8 cellular contexts compared by ENCODE assay signal in genomic region chr2:47070920-47071824, GRCh38.
DNase-seq lines count a peak whose midpoint lies in the region; ATAC-seq and TF ChIP-seq lines count a peak whose summit lies in the region.

No MANE protein-coding gene starts in this region.

- peak; percentile 86 for ATAC-seq in GM21786 (IDR thresholded peaks at IDR 0.05; ENCODE audit: unreplicated experiment)
- peak; percentile 44 to 76 for ATAC-seq in activated T-cell treated with anti-CD3 and anti-CD28 coated beads, Interleukin-2, amount 50 U/mL, for 4 hours

- peak overlapping the region; percentile 10 for H3K4me3 Mint-ChIP-seq in activated T-cell treated with anti-CD3 and anti-CD28 coated beads, Interleukin-2, amount 50 U/mL, for 4 hours
- no peak overlapping the region for H3K4me3 Mint-ChIP-seq in progenitor cell of endocrine pancreas (ENCODE audit: low read depth)

- H3K27ac Mint-ChIP-seq in progenitor cell of endocrine pancreas, result no peak overlapping the region

- no peaks in the 10 kb centered on the region for H3K27me3 Mint-ChIP-seq in activated T-cell treated with anti-CD3 and anti-CD28 coated beads, Interleukin-2, amount 50 U/mL, for 4 hours (ENCODE audit: low read depth)
- H3K27me3 Mint-ChIP-seq in progenitor cell of endocrine pancreas, result no peaks in the 10 kb centered on the region

- H3K4me1 Mint-ChIP-seq in activated T-cell treated with anti-CD3 and anti-CD28 coated beads, Interleukin-2, amount 50 U/mL, for 4 hours (ENCODE audit: low read depth), result peaks cover 57% of the 10 kb centered on the region
- H3K4me1 Mint-ChIP-seq in progenitor cell of endocrine pancreas (ENCODE audit: low read depth), result peaks cover 4% of the 10 kb centered on the region

- TF ChIP-seq CTCF in GM12865 (IDR thresholded peaks at IDR 0.05; ENCODE audit: insufficient read depth, low read depth, low read length, missing control alignments) (no peak), progenitor cell of endocrine pancreas (IDR thresholded peaks at IDR 0.05; ENCODE audit: unreplicated experiment) (no peak)

- no peaks in the 10 kb centered on the region for H3K9me3 Mint-ChIP-seq in activated T-cell treated with anti-CD3 and anti-CD28 coated beads, Interleukin-2, amount 50 U/mL, for 4 hours
- no peaks in the 10 kb centered on the region for H3K9me3 Mint-ChIP-seq in progenitor cell of endocrine pancreas (ENCODE audit: low read depth)

- H3K36me3 Mint-ChIP-seq in activated T-cell treated with anti-CD3 and anti-CD28 coated beads, Interleukin-2, amount 50 U/mL, for 4 hours (ENCODE audit: insufficient read depth), result peaks cover 11% of the 10 kb centered on the region
- peaks cover 2% of the 10 kb centered on the region for H3K36me3 Mint-ChIP-seq in progenitor cell of endocrine pancreas (ENCODE audit: insufficient read depth)

- no peak overlapping the region for H3K4me3 ChIP-seq in GM12865 (ENCODE audit: low read depth, low read length)

- peak; percentile 94 for DNase-seq in GM12865 (ENCODE audit: low read depth)
- peak; percentile 99 for DNase-seq in Kasumi-1 (lab: John Stamatoyannopoulos, UW)
- DNase-seq in activated T-cell treated with anti-CD3 and anti-CD28 coated beads, Interleukin-2, amount 50 U/mL, for 4 hours, result no peak
- peak; percentile 30 for DNase-seq in germinal center (ENCODE audit: low spot score)
- peak; percentile 71 for DNase-seq in pulmonary artery endothelial cell (ENCODE audit: low read depth, low spot score)
- no peak for DNase-seq in progenitor cell of endocrine pancreas (ENCODE audit: low spot score, unreplicated experiment)
- no peak for DNase-seq in NCI-H187 treated with DMSO at 0.1 percent for 48 hours (lab: John Stamatoyannopoulos, UW)

Comparison
In these comparisons a context has a peak if more than half of its experiments do, and no peak if none do; other contexts are left out.
1. DNase-seq: peak in GM12865 (single experiment), Kasumi-1 (2 of 2), germinal center (single experiment) and pulmonary artery endothelial cell (single experiment); none in activated T-cell treated with anti-CD3 and anti-CD28 coated beads, Interleukin-2, amount 50 U/mL, for 4 hours (single experiment), progenitor cell of endocrine pancreas (single experiment) and NCI-H187 treated with DMSO at 0.1 percent for 48 hours (single experiment).